17 cellular contexts compared by ENCODE assay signal in genomic region chr3:20045141-20045540, GRCh38. TPM values are rescaled to one million over a fixed set of nuclear protein-coding genes. Genes with fewer than 3 reads are reported as not detected.
"Had no signal": no experiment of that assay in that cellular context is flagged by ENCODE, and none has a peak within 500 bp of the region (broad histone marks: within the 10 kb centered on the region; RNA-seq: fewer than 3 reads in every experiment).

No MANE protein-coding gene starts in this region.

RNA-seq across cellular contexts. Expression of gene PP2D1, which starts 33.1 kb away (rescaled TPM):
- total RNA-seq: activated B cell treated with CpG ODN at 0.5 μM for 24 hours; activated CD4-positive, alpha-beta memory T cell treated with anti-CD3 and anti-CD28 coated beads for 36 hours; activated CD8-positive, alpha-beta memory T cell treated with anti-CD3 and anti-CD28 coated beads for 36 hours; activated CD8-positive, alpha-beta memory T cell treated with anti-CD3 and anti-CD28 coated beads, Interleukin-2, amount 10 ng/mL, durations not matched to agents 7 days and 5 days; activated CD8-positive, alpha-beta T cell treated with anti-CD3 and anti-CD28 coated beads, Interleukin-2, amount 10 ng/mL, durations not matched to agents 7 days and 5 days; activated naive CD4-positive, alpha-beta T cell treated with anti-CD3 and anti-CD28 coated beads, Interleukin-2, amount 50 U/mL, for 72 hours; activated naive CD8-positive, alpha-beta T cell treated with anti-CD3 and anti-CD28 coated beads, Interleukin-2, amount 10 ng/mL, durations not matched to agents 7 days and 5 days; activated T-helper 1 cell treated with anti-CD3 and anti-CD28 coated beads, Interleukin-12 subunit alpha, Interleukin-12 subunit beta, Interleukin-2, Interleukin-4 antibody, amounts not matched to agents 30 ng/mL and 10 ng/mL and 1 ng/mL, durations not matched to agents 14 hours and 24 hours and 36 hours; ascending aorta; breast epithelium; cardiac muscle cell; cerebellum; esophagus muscularis mucosa; foreskin keratinocyte; gastrocnemius medialis; heart left ventricle; T-cell had no signal
